Comparison of ENCODE assay signal across 8 cellular contexts in genomic region chr9:93467062-93467416, GRCh38. TPM values are rescaled to one million over a fixed set of nuclear protein-coding genes. Genes with fewer than 3 reads are reported as not detected.
A peak's percentile ranks its signal among the peaks of the same experiment; 100 is the strongest.
DNase-seq lines count a peak whose midpoint lies in the region; ATAC-seq, FAIRE-seq and TF ChIP-seq lines count a peak whose summit lies in the region.
"Had no signal": no experiment of that assay in that cellular context is flagged by ENCODE, and none has a peak within 500 bp of the region (broad histone marks: within the 10 kb centered on the region; RNA-seq: fewer than 3 reads in every experiment).

No MANE protein-coding gene starts in this region.

- H3K27me3 Mint-ChIP-seq in natural killer cell (ENCODE audit: low read depth in 2 of 2), result no peaks in the 10 kb centered on the region

- H3K9me3 Mint-ChIP-seq in natural killer cell, result no peaks in the 10 kb centered on the region

- DNase-seq in ELR (ENCODE audit: low read depth) (peak; percentile 20), NCI-H526 treated with DMSO at 0.1 percent for 48 hours (lab: John Stamatoyannopoulos, UW) (peak; percentile 29), bronchial epithelial cell (ENCODE audit: low read depth) (peak; percentile 55), natural killer cell (no peak), dedifferentiated amniotic fluid mesenchymal stem cell (ENCODE audit: extremely low spot score) (no peak), NCI-H1930 (lab: John Stamatoyannopoulos, UW) (no peak)
- DNase-seq: EL had no signal

- peaks cover 79 to 91% of the 10 kb centered on the region in 2 donors for H3K4me1 Mint-ChIP-seq in natural killer cell

- ATAC-seq in natural killer cell (no peak), GM21526 (IDR thresholded peaks at IDR 0.05; ENCODE audit: low FRiP score, unreplicated experiment) (no peak)

- intact Hi-C loops in natural killer cell (cut with micrococcal nuclease), result loop anchor here (5.0 kb wide), 2 partner anchors 35 to 100 kb away; no protein-coding TSS in a partner anchor

- no peak for FAIRE-seq in bronchial epithelial cell (lab: Jason Lieb, UNC)

- H3K36me3 ChIP-seq in bronchial epithelial cell (ENCODE audit: control insufficient read depth, insufficient read depth, low read length), result no peaks in the 10 kb centered on the region

- H3K4me3 ChIP-seq in bronchial epithelial cell (ENCODE audit: low read depth, low read length), result no peak overlapping the region

- H3K27me3 ChIP-seq in bronchial epithelial cell (ENCODE audit: control insufficient read depth, insufficient read depth, low read length), result no peaks in the 10 kb centered on the region

- no peaks in the 10 kb centered on the region for H3K36me3 Mint-ChIP-seq in natural killer cell

- peak overlapping the region; percentile 91 to 93 for H3K27ac Mint-ChIP-seq in natural killer cell

- TF ChIP-seq CTCF in bronchial epithelial cell (IDR thresholded peaks at IDR 0.05; ENCODE audit: insufficient read depth, low read length, severe bottlenecking), result no peak
- no peak for TF ChIP-seq CTCF in natural killer cell (IDR thresholded peaks at IDR 0.05)

- H3K4me3 Mint-ChIP-seq in natural killer cell, result no peak overlapping the region

RNA-seq across cellular contexts. Expression of gene FAM120AOS, which starts 13.7 kb away (rescaled TPM):
- total RNA-seq in bronchial epithelial cell (47.1 and 63.1 TPM in 2 replicates), natural killer cell (10 to 100 TPM; 36.7 to 49.7 (median 45.3) TPM)

RNA-seq across cellular contexts. Expression of gene FAM120A, which starts 15.6 kb away (rescaled TPM):
- total RNA-seq in bronchial epithelial cell, result 69.0 and 100 TPM in 2 replicates
- 10 to 100 TPM; 87.7 to 96.1 (median 91.5) TPM for total RNA-seq in natural killer cell

Comparison
In these comparisons a context has a peak if more than half of its experiments do, and no peak if none do; other contexts are left out.
1. DNase-seq: peak in ELR (single experiment), NCI-H526 treated with DMSO at 0.1 percent for 48 hours (single experiment) and bronchial epithelial cell (single experiment); none in natural killer cell (single experiment), dedifferentiated amniotic fluid mesenchymal stem cell (single experiment) and NCI-H1930 (0 of 2).